Comparison of ENCODE assay signal across 8 cellular contexts in the genomic region with DNA sequence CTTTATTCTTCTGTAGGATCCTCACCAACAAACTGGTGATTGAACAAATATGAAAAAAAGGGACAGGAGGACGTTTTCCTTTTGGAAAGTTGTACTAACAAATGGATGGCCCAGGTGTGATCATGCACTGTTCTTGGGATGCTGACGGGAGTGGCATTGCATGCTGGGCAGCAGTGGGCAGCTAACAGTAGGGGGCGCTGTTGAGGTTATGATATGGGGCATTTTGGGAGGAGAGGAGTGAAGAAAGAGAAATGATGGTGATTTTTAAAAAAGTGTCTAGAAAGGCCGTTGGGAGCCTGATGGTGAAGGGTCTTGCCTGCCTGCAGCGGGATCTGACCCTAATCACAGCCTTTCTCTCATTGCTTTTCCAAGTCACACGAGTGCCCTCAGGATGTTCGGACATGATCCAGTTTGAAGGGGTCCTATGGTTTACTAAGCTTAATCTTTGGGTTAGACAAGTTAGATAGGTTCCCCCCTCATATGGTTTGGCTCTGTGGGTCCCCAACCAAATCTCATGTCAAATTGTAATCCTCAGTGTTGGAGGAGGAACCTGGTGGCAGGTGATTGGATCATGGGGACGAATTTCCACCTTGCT. TPM values are rescaled to one million over a fixed set of nuclear protein-coding genes. Genes with fewer than 3 reads are reported as not detected.
DNase-seq lines count a peak whose midpoint lies in the region; ATAC-seq and TF ChIP-seq lines count a peak whose summit lies in the region.

No MANE protein-coding gene starts in this region.

- H3K4me3 ChIP-seq in foreskin fibroblast (ENCODE audit: low read depth in 1 of 2, low read length in 2 of 2), result no peak overlapping the region

- no peaks in the 10 kb centered on the region for H3K4me1 Mint-ChIP-seq in natural killer cell
- H3K4me1 Mint-ChIP-seq in natural killer cell treated with Interleukin-12 subunit alpha and Interleukin-12 subunit beta and Interleukin-15 and Interleukin-18, amount 100 ng/mL, for 72 hours (ENCODE audit: low read depth in 2 of 2), result no peaks in the 10 kb centered on the region

- peaks cover 3% of the 10 kb centered on the region in 2 donors for H3K9me3 Mint-ChIP-seq in natural killer cell
- no peaks in the 10 kb centered on the region for H3K9me3 Mint-ChIP-seq in natural killer cell treated with Interleukin-12 subunit alpha and Interleukin-12 subunit beta and Interleukin-15 and Interleukin-18, amount 100 ng/mL, for 72 hours

- H3K36me3 Mint-ChIP-seq in natural killer cell, result no peaks in the 10 kb centered on the region
- no peaks in the 10 kb centered on the region for H3K36me3 Mint-ChIP-seq in natural killer cell treated with Interleukin-12 subunit alpha and Interleukin-12 subunit beta and Interleukin-15 and Interleukin-18, amount 100 ng/mL, for 72 hours

- intact Hi-C loops in natural killer cell (cut with micrococcal nuclease), result no loop called here

- ATAC-seq in natural killer cell, result no peak
- ATAC-seq in natural killer cell treated with Interleukin-12 subunit alpha and Interleukin-12 subunit beta and Interleukin-15 and Interleukin-18, amount 100 ng/mL, for 72 hours, result no peak
- no peak for ATAC-seq in HG03457 (IDR thresholded peaks at IDR 0.05; ENCODE audit: unreplicated experiment)
- no peak for ATAC-seq in GM21360 (IDR thresholded peaks at IDR 0.05; ENCODE audit: unreplicated experiment)

- peaks cover 7% of the 10 kb centered on the region in 2 donors for H3K27me3 Mint-ChIP-seq in natural killer cell (ENCODE audit: low read depth in 2 of 2)
- peaks cover 4 to 15% of the 10 kb centered on the region in 2 donors for H3K27me3 Mint-ChIP-seq in natural killer cell treated with Interleukin-12 subunit alpha and Interleukin-12 subunit beta and Interleukin-15 and Interleukin-18, amount 100 ng/mL, for 72 hours

- no peak overlapping the region for H3K27ac Mint-ChIP-seq in natural killer cell
- no peak overlapping the region for H3K27ac Mint-ChIP-seq in natural killer cell treated with Interleukin-12 subunit alpha and Interleukin-12 subunit beta and Interleukin-15 and Interleukin-18, amount 100 ng/mL, for 72 hours

- DNase-seq in natural killer cell (no peak), foreskin fibroblast (no peak), NOMO-1 (lab: John Stamatoyannopoulos, UW; ENCODE audit: unreplicated experiment in 2 of 2) (no peak)
- DNase-seq in natural killer cell treated with Interleukin-12 subunit alpha and Interleukin-12 subunit beta and Interleukin-15 and Interleukin-18, amount 100 ng/mL, for 72 hours (ENCODE audit: low spot score), result no peak
- peak; percentile 77 for DNase-seq in activated CD8-positive, alpha-beta memory T cell treated with anti-CD3 and anti-CD28 coated beads for 24 hours
- DNase-seq in stimulated activated CD8-positive, alpha-beta memory T cell treated with anti-CD3 and anti-CD28 coated beads, Interleukin-12 subunit alpha, Interleukin-12 subunit beta, amount 100 ng/mL, for 1 hour (ENCODE audit: low read depth), result peak; percentile 4

- no peak overlapping the region for H3K4me3 Mint-ChIP-seq in natural killer cell
- H3K4me3 Mint-ChIP-seq in natural killer cell treated with Interleukin-12 subunit alpha and Interleukin-12 subunit beta and Interleukin-15 and Interleukin-18, amount 100 ng/mL, for 72 hours, result no peak overlapping the region

- peak; percentile 49 for TF ChIP-seq CTCF in natural killer cell (IDR thresholded peaks at IDR 0.05)
- peak; percentile 42 for TF ChIP-seq CTCF in foreskin fibroblast (IDR thresholded peaks at IDR 0.05; ENCODE audit: low read depth, low read length)

RNA-seq across cellular contexts. Expression of a gene that starts 46.2 kb away (rescaled TPM):
- not detected for total RNA-seq in natural killer cell
- not detected for total RNA-seq in natural killer cell treated with Interleukin-12 subunit alpha and Interleukin-12 subunit beta and Interleukin-15 and Interleukin-18, amount 100 ng/mL, for 72 hours

Comparison
In these comparisons a context has a peak if more than half of its experiments do, and no peak if none do; other contexts are left out.
1. DNase-seq: peak in activated CD8-positive, alpha-beta memory T cell treated with anti-CD3 and anti-CD28 coated beads for 24 hours (single experiment) and stimulated activated CD8-positive, alpha-beta memory T cell treated with anti-CD3 and anti-CD28 coated beads, Interleukin-12 subunit alpha, Interleukin-12 subunit beta, amount 100 ng/mL, for 1 hour (single experiment); none in natural killer cell (single experiment), natural killer cell treated with Interleukin-12 subunit alpha and Interleukin-12 subunit beta and Interleukin-15 and Interleukin-18, amount 100 ng/mL, for 72 hours (single experiment), foreskin fibroblast (0 of 2) and NOMO-1 (0 of 2).